8 cellular contexts compared by ENCODE assay signal in the genomic region with DNA sequence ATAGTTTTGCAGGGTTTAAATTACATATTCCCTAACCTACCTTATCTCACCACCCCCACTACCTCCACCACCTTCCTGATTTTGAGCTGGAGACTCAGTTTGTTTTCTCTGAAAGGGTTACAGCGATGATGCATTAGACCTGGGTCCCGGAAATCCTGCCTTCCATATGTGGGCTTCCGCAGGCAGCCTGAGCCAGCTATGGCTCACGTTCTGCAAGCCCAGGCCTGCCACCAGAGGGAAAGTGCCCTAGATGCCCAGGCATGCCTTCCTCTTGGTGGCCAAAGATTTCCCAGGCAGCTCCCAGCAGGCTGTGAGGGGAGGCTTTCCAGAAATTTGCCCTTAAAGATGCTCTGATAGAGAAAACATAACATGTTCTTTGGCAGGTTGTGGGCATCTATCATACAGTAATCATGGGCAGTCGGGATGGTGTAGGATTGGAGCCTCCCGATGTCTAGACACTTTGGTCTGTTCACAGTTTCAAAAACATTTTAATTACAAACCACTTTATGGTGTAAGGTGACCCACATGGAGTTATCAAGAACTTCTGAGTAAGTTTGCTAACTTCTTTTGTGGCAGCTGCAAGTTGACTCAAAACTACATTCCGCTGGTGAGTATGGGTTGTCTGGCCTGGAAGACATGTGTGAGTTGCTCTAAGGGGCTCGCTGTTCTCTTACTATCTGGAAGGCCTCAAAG.
DNase-seq lines count a peak whose midpoint lies in the region; ATAC-seq and TF ChIP-seq lines count a peak whose summit lies in the region.

No MANE protein-coding gene starts in this region.

- peaks cover 78% of the 10 kb centered on the region for H3K4me1 Mint-ChIP-seq in activated T-cell treated with anti-CD3 and anti-CD28 coated beads, Interleukin-2, amount 50 U/mL, for 72 hours (ENCODE audit: low read depth)
- H3K4me1 Mint-ChIP-seq in naive thymus-derived CD8-positive, alpha-beta T cell: peaks cover 11 to 31% (median 23%) of the 10 kb centered on the region in 4 donors

- peak overlapping the region; percentile 81 for H3K27ac Mint-ChIP-seq in activated T-cell treated with anti-CD3 and anti-CD28 coated beads, Interleukin-2, amount 50 U/mL, for 72 hours
- peak overlapping the region in 7 of 10 donors; percentile 1 to 87 (median 80) for H3K27ac Mint-ChIP-seq in naive thymus-derived CD8-positive, alpha-beta T cell

- H3K4me3 Mint-ChIP-seq in activated T-cell treated with anti-CD3 and anti-CD28 coated beads, Interleukin-2, amount 50 U/mL, for 72 hours: peak overlapping the region; percentile 81 to 89
- peak overlapping the region in 4 of 10 donors; percentile 14 to 41 (median 18) for H3K4me3 Mint-ChIP-seq in naive thymus-derived CD8-positive, alpha-beta T cell

- no peaks in the 10 kb centered on the region for H3K36me3 ChIP-seq in colonic mucosa

- peak; percentile 77 to 82 for ATAC-seq in activated T-cell treated with anti-CD3 and anti-CD28 coated beads, Interleukin-2, amount 50 U/mL, for 72 hours (replicated peaks in 1 of 2)
- ATAC-seq in naive thymus-derived CD8-positive, alpha-beta T cell: no peak
- ATAC-seq in HG03175 (IDR thresholded peaks at IDR 0.05; ENCODE audit: unreplicated experiment): no peak
- ATAC-seq in HG03108 (IDR thresholded peaks at IDR 0.05; ENCODE audit: unreplicated experiment): no peak
- ATAC-seq in HG03097 (IDR thresholded peaks at IDR 0.05; ENCODE audit: low FRiP score, unreplicated experiment): no peak

- no peaks in the 10 kb centered on the region for H3K9me3 ChIP-seq in colonic mucosa

- H3K36me3 Mint-ChIP-seq in activated T-cell treated with anti-CD3 and anti-CD28 coated beads, Interleukin-2, amount 50 U/mL, for 72 hours (ENCODE audit: insufficient read depth in 2 of 2): peaks cover 2 to 16% of the 10 kb centered on the region in 2 donors
- H3K36me3 Mint-ChIP-seq in naive thymus-derived CD8-positive, alpha-beta T cell: no peaks in the 10 kb centered on the region

- DNase-seq in G401 (ENCODE audit: low spot score): peak; percentile 82
- DNase-seq in NCI-H2171 (lab: John Stamatoyannopoulos, UW): peak; percentile 68
- DNase-seq in activated T-cell treated with anti-CD3 and anti-CD28 coated beads, Interleukin-2, amount 50 U/mL, for 72 hours: peak; percentile 62 to 67
- peak in 1 of 10 donors; percentile 22 for DNase-seq in naive thymus-derived CD8-positive, alpha-beta T cell
- DNase-seq in colonic mucosa: no peak

- no peak for TF ChIP-seq CTCF in colonic mucosa (IDR thresholded peaks at IDR 0.05)

- no peak overlapping the region for H3K9ac ChIP-seq in colonic mucosa (ENCODE audit: low read depth in 2 of 2, low read length in 2 of 2)

- no peaks in the 10 kb centered on the region for H3K27me3 ChIP-seq in colonic mucosa

- no peaks in the 10 kb centered on the region for H3K4me1 ChIP-seq in colonic mucosa

- H3K9me3 Mint-ChIP-seq in activated T-cell treated with anti-CD3 and anti-CD28 coated beads, Interleukin-2, amount 50 U/mL, for 72 hours: no peaks in the 10 kb centered on the region
- no peaks in the 10 kb centered on the region for H3K9me3 Mint-ChIP-seq in naive thymus-derived CD8-positive, alpha-beta T cell

- in situ Hi-C loops in G401 (cut with HindIII; ENCODE audit: low sequenced_read_pairs): no loop called here

- POLR2A ChIA-PET in naive thymus-derived CD8-positive, alpha-beta T cell (lab: Charles Lee): interaction anchor here (1.0 kb wide), 1 partner anchor 34 kb away, joined by 3 read pairs; no protein-coding TSS in a partner anchor

- H3K27me3 Mint-ChIP-seq in activated T-cell treated with anti-CD3 and anti-CD28 coated beads, Interleukin-2, amount 50 U/mL, for 72 hours (ENCODE audit: low read depth): no peaks in the 10 kb centered on the region
- no peaks in the 10 kb centered on the region for H3K27me3 Mint-ChIP-seq in naive thymus-derived CD8-positive, alpha-beta T cell

- no peak overlapping the region for H3K4me3 ChIP-seq in colonic mucosa

- H3K27ac ChIP-seq in colonic mucosa: no peak overlapping the region

- intact Hi-C loops in colonic mucosa (cut with DNase I): no loop called here

Comparison
In these comparisons a context has a peak if more than half of its experiments do, and no peak if none do; other contexts are left out.
1. ATAC-seq: peak in activated T-cell treated with anti-CD3 and anti-CD28 coated beads, Interleukin-2, amount 50 U/mL, for 72 hours (2 of 2); none in naive thymus-derived CD8-positive, alpha-beta T cell (0 of 2), HG03175 (single experiment), HG03108 (single experiment) and HG03097 (single experiment).